8 cellular contexts compared by ENCODE assay signal in the genomic region with DNA sequence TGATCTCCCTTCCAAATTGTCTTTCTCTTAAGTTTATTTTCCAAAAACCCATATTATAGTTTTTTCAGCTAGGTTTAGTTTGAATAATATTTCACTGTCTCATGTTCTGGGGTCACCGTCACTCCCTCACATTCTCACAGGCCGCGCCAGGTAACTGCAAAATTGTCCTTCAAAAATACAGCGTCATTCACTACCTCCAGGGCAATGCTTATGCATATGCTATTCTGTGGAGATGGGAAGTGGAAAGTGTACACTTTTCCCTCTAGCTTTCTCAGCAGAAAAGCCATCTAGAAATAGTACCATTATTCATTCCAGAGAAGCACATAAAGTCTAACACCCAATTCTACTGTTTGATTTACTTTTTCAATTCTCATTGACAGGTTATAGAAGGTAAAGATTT. TPM values are rescaled to one million over a fixed set of nuclear protein-coding genes. Genes with fewer than 3 reads are reported as not detected.
DNase-seq lines count a peak whose midpoint lies in the region; ATAC-seq, FAIRE-seq and TF ChIP-seq lines count a peak whose summit lies in the region.

No MANE protein-coding gene starts in this region.

- no peaks in the 10 kb centered on the region for H3K79me2 ChIP-seq in endothelial cell of umbilical vein (ENCODE audit: control insufficient read depth, insufficient read depth, low read length)

- H3K27me3 Mint-ChIP-seq in osteocyte (ENCODE audit: unreplicated experiment): no peaks in the 10 kb centered on the region

- H3K9me1 ChIP-seq in endothelial cell of umbilical vein (replicated peaks; ENCODE audit: control insufficient read depth, extremely low read depth, insufficient read depth, low read length): no peaks in the 10 kb centered on the region

- H3K27ac Mint-ChIP-seq in osteocyte (ENCODE audit: unreplicated experiment): peak overlapping the region; percentile 95

- intact Hi-C loops in endothelial cell of umbilical vein (cut with micrococcal nuclease): loop anchor here (1.0 to 5.0 kb wide), 2 partner anchors 107 to 304 kb away; partner anchors contain the start of gene MACIR
- intact Hi-C loops in head of caudate nucleus (cut with DNase I): no loop called here

- peaks cover 28% of the 10 kb centered on the region for H3K4me1 Mint-ChIP-seq in osteocyte (ENCODE audit: unreplicated experiment)

- H3K36me3 ChIP-seq in MG63 (peaks cover 2% of the 10 kb centered on the region; the same call in 1 of the 2 replicates), endothelial cell of umbilical vein (ENCODE audit: control insufficient read depth in 2 of 2, extremely low read depth in 1 of 2, insufficient read depth in 2 of 2, low read length in 2 of 2) (no peaks in the 10 kb centered on the region)

- no peak for TF ChIP-seq POLR2A in endothelial cell of umbilical vein (IDR thresholded peaks at IDR 0.05; ENCODE audit: low read depth, low read length)

- dilution Hi-C loops in endothelial cell of umbilical vein (cut with MboI; ENCODE audit: extremely low pct_ligation_motif_present, low sequenced_read_pairs): no loop called here

- ATAC-seq in GM21825 (IDR thresholded peaks at IDR 0.05; ENCODE audit: unreplicated experiment) (no peak), HG03457 (IDR thresholded peaks at IDR 0.05; ENCODE audit: unreplicated experiment) (no peak)

- H4K20me1 ChIP-seq in endothelial cell of umbilical vein (replicated peaks; ENCODE audit: control insufficient read depth, extremely low read depth, insufficient read depth, low read length): no peaks in the 10 kb centered on the region

- H3K4me3 Mint-ChIP-seq in osteocyte (ENCODE audit: unreplicated experiment): peak overlapping the region; percentile 99

- peak overlapping the region; percentile 75 for H3K27ac ChIP-seq in endothelial cell of umbilical vein (ENCODE audit: insufficient read depth, low read depth, low read length)

- H3K4me1 ChIP-seq in endothelial cell of umbilical vein (ENCODE audit: control insufficient read depth, extremely low read depth, insufficient read depth, low read length): peaks cover 8% of the 10 kb centered on the region

- CTCF ChIA-PET in endothelial cell of umbilical vein (lab: Charles Lee): interaction anchor here (1.1 to 2.1 kb wide), 2 partner anchors 20 to 303 kb away, joined by 4 to 8 read pairs; partner anchors contain the start of gene MACIR

- no TSS peak for BruUV-seq in endothelial cell of umbilical vein (replicated peaks; lab: Mats Ljungman, UMichigan)

- no peak for TF ChIP-seq CTCF in endothelial cell of umbilical vein (IDR thresholded peaks at IDR 0.05; ENCODE audit: extremely low read depth in 1 of 2, insufficient read depth in 1 of 2, low read depth in 1 of 2, low read length in 2 of 2)
- no peak for TF ChIP-seq CTCF in osteocyte (IDR thresholded peaks at IDR 0.05)

- H3K27me3 ChIP-seq in MG63 (no peaks in the 10 kb centered on the region), endothelial cell of umbilical vein (ENCODE audit: control insufficient read depth in 2 of 2, insufficient read depth in 2 of 2, low read length in 2 of 2) (no peaks in the 10 kb centered on the region)

- H3K4me3 ChIP-seq in GM08714 (ENCODE audit: low read length) (peak overlapping the region; percentile 92), MG63 (peak overlapping the region; percentile 93), endothelial cell of umbilical vein (replicated peaks in 1 of 3; ENCODE audit: insufficient read depth in 1 of 3, low read depth in 1 of 3, low read length in 3 of 3) (peak overlapping the region; percentile 84 to 97 (median 87))

- no peak for FAIRE-seq in endothelial cell of umbilical vein (lab: Jason Lieb, UNC)

- peaks cover 19% of the 10 kb centered on the region for H3K36me3 Mint-ChIP-seq in osteocyte (ENCODE audit: unreplicated experiment)

- H3K9me3 ChIP-seq in MG63: no peaks in the 10 kb centered on the region
- H3K9me3 ChIP-seq in endothelial cell of umbilical vein (replicated peaks; ENCODE audit: control insufficient read depth, insufficient read depth, low read length): no peaks in the 10 kb centered on the region

- DNase-seq in MG63 (no peak), endothelial cell of umbilical vein (ENCODE audit: low read depth, low spot score) (no peak), osteocyte (ENCODE audit: extremely low spot score, unreplicated experiment) (no peak), head of caudate nucleus (no peak), NCI-H2171 (lab: John Stamatoyannopoulos, UW) (no peak)

- POLR2A ChIA-PET in endothelial cell of umbilical vein (lab: Charles Lee): no interaction called here

- H3K9ac ChIP-seq in endothelial cell of umbilical vein (replicated peaks; ENCODE audit: extremely low read depth, insufficient read depth, low read length): peak overlapping the region; percentile 92

- no peaks in the 10 kb centered on the region for H3K9me3 Mint-ChIP-seq in osteocyte (ENCODE audit: unreplicated experiment)

- H3K4me2 ChIP-seq in endothelial cell of umbilical vein (ENCODE audit: insufficient read depth, low read length): peak overlapping the region; percentile 99

- H2AFZ ChIP-seq in endothelial cell of umbilical vein (ENCODE audit: low read depth, low read length): peak overlapping the region; percentile 96

TF ChIP-seq in endothelial cell of umbilical vein, 7 proteins besides CTCF, POLR2A, EP300 and RAD21:
- TF ChIP-seq EZH2 (IDR thresholded peaks at IDR 0.05; ENCODE audit: borderline replicate concordance, low read depth, low read length, severe bottlenecking) (no peak), GATA2 (IDR thresholded peaks at IDR 0.05; ENCODE audit: insufficient read depth, insufficient read length, low read depth, low read length) (no peak), MAX (IDR thresholded peaks at IDR 0.05; ENCODE audit: insufficient read depth, insufficient read length) (no peak), FOS (IDR thresholded peaks at IDR 0.05; ENCODE audit: borderline replicate concordance, insufficient read depth, low read length) (no peak), JUN (IDR thresholded peaks at IDR 0.05; ENCODE audit: borderline replicate concordance, insufficient read depth, insufficient read length, low read depth) (no peak), POLR2AphosphoS5 (IDR thresholded peaks at IDR 0.05; ENCODE audit: insufficient read depth, low read depth, low read length) (no peak), MYC (IDR thresholded peaks at IDR 0.05; ENCODE audit: low read depth, low read length) (no peak)

RNA-seq across cellular contexts. Expression of gene NUDT12, which starts 0.9 kb away (rescaled TPM):
- 10.8 and 19.1 TPM in 2 replicates for total RNA-seq in MG63 (2014; rRNA removed; shearing (Covaris generic); ENCODE audit: low replicate concordance)
- 3.6 and 4.9 TPM in 2 replicates for total RNA-seq in endothelial cell of umbilical vein
- 0.96 and 1.3 TPM in 2 replicates for polyA plus RNA-seq in endothelial cell of umbilical vein
- polyA plus RNA-seq in endothelial cell of umbilical vein (2011; cell fraction: cytosol; rRNA removed): 1.4 and 1.5 TPM in 2 replicates
- 5.3 and 8.0 TPM in 2 replicates for polyA plus RNA-seq in endothelial cell of umbilical vein (2011; cell fraction: nucleus; rRNA removed)
- 3.3 and 4.2 TPM in 2 replicates for polyA plus RNA-seq in endothelial cell of umbilical vein (2012)
- polyA minus RNA-seq in endothelial cell of umbilical vein: 1.8 and 2.1 TPM in 2 replicates
- polyA minus RNA-seq in endothelial cell of umbilical vein (2011; cell fraction: cytosol; rRNA and poly(A)+ RNA removed): 6.2 TPM
- 2.3 and 3.2 TPM in 2 replicates for polyA minus RNA-seq in endothelial cell of umbilical vein (2011; cell fraction: nucleus; rRNA and poly(A)+ RNA removed)
- 8.5 and 9.3 TPM in 2 replicates for total RNA-seq in osteocyte
